Comparison of ENCODE assay signal across 20 cellular contexts in genomic region chr20:63023071-63023835, GRCh38. TPM values are rescaled to one million over a fixed set of nuclear protein-coding genes. Genes with fewer than 3 reads are reported as not detected.
"Had no signal": no experiment of that assay in that cellular context is flagged by ENCODE, and none has a peak within 500 bp of the region (broad histone marks: within the 10 kb centered on the region; RNA-seq: fewer than 3 reads in every experiment).

No MANE protein-coding gene starts in this region.

- H3K9me3 Mint-ChIP-seq: naive thymus-derived CD8-positive, alpha-beta T cell had no signal

- H3K4me1 ChIP-seq: transverse colon had no signal

- H3K27ac Mint-ChIP-seq: memory B cell; naive thymus-derived CD8-positive, alpha-beta T cell had no signal

- ATAC-seq: activated CD4-positive, CD25-positive, alpha-beta regulatory T cell treated with anti-CD3 and anti-CD28 coated beads, Interleukin-2, amount 50 U/mL, for 24 hours; heart right ventricle; naive thymus-derived CD8-positive, alpha-beta T cell; stimulated activated naive CD8-positive, alpha-beta T cell treated with anti-CD3 and anti-CD28 coated beads, Interleukin-15, Interleukin-2, amounts not matched to agents 100 U/mL and 50 U/mL, for 24 hours had no signal

- H3K36me3 ChIP-seq: heart right ventricle, neutrophil, transverse colon had no signal

- DNase-seq: activated CD4-positive, alpha-beta T cell treated with anti-CD3 and anti-CD28 coated beads, Interleukin-2, amount 50 U/mL, for 4 hours; anterior cingulate cortex; heart right ventricle; stimulated activated CD4-positive, alpha-beta T cell treated with anti-CD3 and anti-CD28 coated beads, Interleukin-4, amount 100 ng/mL, for 24 hours; stimulated activated naive CD8-positive, alpha-beta T cell treated with anti-CD3 and anti-CD28 coated beads, Interleukin-15, Interleukin-2, amounts not matched to agents 100 U/mL and 50 U/mL, for 24 hours; SW 1271; transverse colon had no signal

- H3K36me3 Mint-ChIP-seq: memory B cell; naive thymus-derived CD8-positive, alpha-beta T cell had no signal

- H3K9me3 ChIP-seq: neutrophil, transverse colon had no signal

- H3K4me3 Mint-ChIP-seq: memory B cell; naive thymus-derived CD8-positive, alpha-beta T cell had no signal

- H3K27ac ChIP-seq: epithelial cell of prostate, heart right ventricle, neutrophil, transverse colon had no signal

- FAIRE-seq: frontal cortex had no signal

- H3K4me3 ChIP-seq: heart right ventricle, transverse colon had no signal

RNA-seq across cellular contexts. Expression of gene BHLHE23, which starts 16.5 kb away (rescaled TPM):
- total RNA-seq: cerebellum; dermis microvascular lymphatic vessel endothelial cell; fibroblast of lung; frontal cortex; heart right ventricle; mucosa of gallbladder; naive thymus-derived CD8-positive, alpha-beta T cell; SK-MEL-5; skeletal muscle tissue; T-helper 2 cell treated with Interferon-gamma antibody and Interleukin-4, amounts not matched to agents 100 ng/mL and 5 ng/mL, for 36 hours; transverse colon had no signal
- polyA plus RNA-seq: fibroblast of lung; naive thymus-derived CD8-positive, alpha-beta T cell had no signal
